Comparison of ENCODE assay signal across 20 cellular contexts in the genomic region with DNA sequence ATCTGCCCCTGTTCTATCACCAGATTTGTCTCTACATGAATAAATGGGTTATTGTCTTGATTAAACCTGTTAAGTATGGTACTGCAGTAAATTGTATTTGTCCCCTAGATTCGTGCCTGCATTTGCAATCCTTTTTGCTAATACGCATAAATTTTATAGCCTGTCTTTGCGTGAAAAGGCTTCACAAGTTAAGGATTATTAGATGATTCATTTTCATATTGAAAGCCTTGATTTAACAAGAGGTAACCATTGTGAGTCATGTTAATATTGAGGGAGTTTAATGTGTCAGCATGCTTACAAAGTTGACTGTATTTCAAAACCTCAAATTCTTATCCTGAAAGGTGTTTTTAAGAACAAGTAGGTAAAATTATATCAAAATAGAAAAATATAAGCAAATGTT.
DNase-seq lines count a peak whose midpoint lies in the region; TF ChIP-seq lines count a peak whose summit lies in the region.
"Had no signal": no experiment of that assay in that cellular context is flagged by ENCODE, and none has a peak within 500 bp of the region (broad histone marks: within the 10 kb centered on the region; RNA-seq: fewer than 3 reads in every experiment).

No MANE protein-coding gene starts in this region.

- no peak overlapping the region for H2AFZ ChIP-seq in osteoblast (ENCODE audit: low read length)

- TF ChIP-seq POLR2A in tibial nerve (IDR thresholded peaks at IDR 0.05), result no peak

- peaks cover 8% of the 10 kb centered on the region for H3K4me1 Mint-ChIP-seq in activated CD4-positive, alpha-beta memory T cell treated with anti-CD3 and anti-CD28 coated beads, Interleukin-2, amount 10 ng/mL, durations not matched to agents 7 days and 5 days
- H3K4me1 Mint-ChIP-seq: endodermal cell had no signal

- H3K27me3 ChIP-seq in osteoblast (ENCODE audit: insufficient read depth, low read length) (no peaks in the 10 kb centered on the region), tibial nerve (no peaks in the 10 kb centered on the region)
- H3K27me3 ChIP-seq: right atrium auricular region, stomach had no signal

- no peaks in the 10 kb centered on the region for H4K20me1 ChIP-seq in osteoblast (ENCODE audit: insufficient read depth, low read length)

- peaks cover 2% of the 10 kb centered on the region for H3K27me3 Mint-ChIP-seq in activated CD4-positive, alpha-beta memory T cell treated with anti-CD3 and anti-CD28 coated beads, Interleukin-2, amount 10 ng/mL, durations not matched to agents 7 days and 5 days

- DNase-seq in Daoy (ENCODE audit: low read depth) (peak; percentile 13), NCI-H226 (peak; percentile 56), epithelial cell of esophagus (ENCODE audit: low read depth) (peak; percentile 84), osteoblast (ENCODE audit: insufficient read length, low spot score, missing footprints) (no peak), HuH-7.5 (ENCODE audit: low spot score) (no peak), GM13976 (ENCODE audit: low spot score) (no peak), tibial nerve (ENCODE audit: low spot score in 2 of 2) (no peak)
- no peak for DNase-seq in activated CD4-positive, alpha-beta memory T cell treated with anti-CD3 and anti-CD28 coated beads, Interleukin-2, amount 10 ng/mL, durations not matched to agents 7 days and 5 days
- DNase-seq: activated CD4-positive, CD25-positive, alpha-beta regulatory T cell treated with anti-CD3 and anti-CD28 coated beads, Interleukin-2, amount 50 U/mL, for 72 hours; AML-193; amniotic stem cell; endodermal cell; Karpas-422; mucosa of descending colon; NCI-H1417; NCI-H2171; stimulated activated CD4-positive, alpha-beta T cell treated with anti-CD3 and anti-CD28 coated beads, Interleukin-1b, Interleukin-23, amount 100 ng/mL, for 48 hours; stomach; T-helper 9 cell had no signal

- no peak overlapping the region for H3K4me2 ChIP-seq in osteoblast (ENCODE audit: insufficient read depth, low read length)

- CTCF ChIA-PET in activated CD4-positive, alpha-beta memory T cell treated with anti-CD3 and anti-CD28 coated beads, Interleukin-2, amount 10 ng/mL, durations not matched to agents 7 days and 5 days (lab: Charles Lee), result no interaction called here

- in situ Hi-C loops in GM13976 (cut with MboI; ENCODE audit: low sequenced_read_pairs, unreplicated experiment), result no loop called here

- H3K36me3 Mint-ChIP-seq in activated CD4-positive, alpha-beta memory T cell treated with anti-CD3 and anti-CD28 coated beads, Interleukin-2, amount 10 ng/mL, durations not matched to agents 7 days and 5 days (ENCODE audit: low read depth), result peaks cover 11% of the 10 kb centered on the region

- no peaks in the 10 kb centered on the region for H3K9me3 ChIP-seq in osteoblast (ENCODE audit: low read depth, low read length)
- peaks cover 0 to 9% (median 0%) of the 10 kb centered on the region in 4 donors for H3K9me3 ChIP-seq in tibial nerve
- H3K9me3 ChIP-seq: mucosa of descending colon had no signal

- H3K27ac ChIP-seq in osteoblast (ENCODE audit: low read depth, low read length), result peak overlapping the region; percentile 95
- no peak overlapping the region for H3K27ac ChIP-seq in tibial nerve
- H3K27ac ChIP-seq: right atrium auricular region, stomach had no signal

- H3K4me3 ChIP-seq in epithelial cell of esophagus (ENCODE audit: low read length) (no peak overlapping the region), osteoblast (ENCODE audit: insufficient read depth, low read length) (no peak overlapping the region), tibial nerve (no peak overlapping the region)
- H3K4me3 ChIP-seq: mucosa of descending colon, right atrium auricular region, stomach had no signal

- H3K9me3 Mint-ChIP-seq in activated CD4-positive, alpha-beta memory T cell treated with anti-CD3 and anti-CD28 coated beads, Interleukin-2, amount 10 ng/mL, durations not matched to agents 7 days and 5 days, result peaks cover 8% of the 10 kb centered on the region
- H3K9me3 Mint-ChIP-seq: endodermal cell had no signal

- WGBS in tibial nerve, 2 donors, result 88 to 93% methylated on average over 3 of the region's 3 CpGs

- H3K27ac Mint-ChIP-seq in activated CD4-positive, alpha-beta memory T cell treated with anti-CD3 and anti-CD28 coated beads, Interleukin-2, amount 10 ng/mL, durations not matched to agents 7 days and 5 days, result no peak overlapping the region
- H3K27ac Mint-ChIP-seq: endodermal cell had no signal

- TF ChIP-seq EP300 in tibial nerve (IDR thresholded peaks at IDR 0.05), result no peak

- no peak for TF ChIP-seq CTCF in epithelial cell of esophagus (IDR thresholded peaks at IDR 0.05; ENCODE audit: insufficient read depth, low read depth, low read length, missing control alignments)
- no peak for TF ChIP-seq CTCF in osteoblast (IDR thresholded peaks at IDR 0.05; ENCODE audit: extremely low read depth, low read depth, low read length)
- TF ChIP-seq CTCF in GM13976 (IDR thresholded peaks at IDR 0.05; ENCODE audit: borderline replicate concordance, control extremely low read depth, extremely low read depth, insufficient read depth, missing control alignments), result no peak
- TF ChIP-seq CTCF in tibial nerve (IDR thresholded peaks at IDR 0.05), result no peak

- H3K4me1 ChIP-seq in osteoblast (ENCODE audit: insufficient read depth, low read length) (peaks cover 26% of the 10 kb centered on the region), tibial nerve (peaks cover 0 to 13% (median 0%) of the 10 kb centered on the region in 4 donors)

- H3K36me3 ChIP-seq in osteoblast (ENCODE audit: insufficient read depth, low read length), result no peaks in the 10 kb centered on the region
- H3K36me3 ChIP-seq in tibial nerve, result no peaks in the 10 kb centered on the region
- H3K36me3 ChIP-seq: right atrium auricular region, stomach had no signal

- H3K4me3 Mint-ChIP-seq in activated CD4-positive, alpha-beta memory T cell treated with anti-CD3 and anti-CD28 coated beads, Interleukin-2, amount 10 ng/mL, durations not matched to agents 7 days and 5 days, result no peak overlapping the region
- H3K4me3 Mint-ChIP-seq: endodermal cell had no signal

- H3K79me2 ChIP-seq in osteoblast (ENCODE audit: insufficient read depth, low read length), result no peaks in the 10 kb centered on the region

- POLR2A ChIA-PET in activated CD4-positive, alpha-beta memory T cell treated with anti-CD3 and anti-CD28 coated beads, Interleukin-2, amount 10 ng/mL, durations not matched to agents 7 days and 5 days (lab: Charles Lee), result no interaction called here

Comparison
In these comparisons a context has a peak if more than half of its experiments do, and no peak if none do; other contexts are left out.
1. DNase-seq: peak in Daoy (single experiment), NCI-H226 (single experiment) and epithelial cell of esophagus (single experiment); none in osteoblast (single experiment), HuH-7.5 (single experiment), GM13976 (single experiment), activated CD4-positive, alpha-beta memory T cell treated with anti-CD3 and anti-CD28 coated beads, Interleukin-2, amount 10 ng/mL, durations not matched to agents 7 days and 5 days (single experiment) and tibial nerve (0 of 2).